28 cellular contexts compared by ENCODE assay signal in genomic region chr5:181255276-181255675, GRCh38. TPM values are rescaled to one million over a fixed set of nuclear protein-coding genes. Genes with fewer than 3 reads are reported as not detected.
A peak's percentile ranks its signal among the peaks of the same experiment; 100 is the strongest.
DNase-seq lines count a peak whose midpoint lies in the region; ATAC-seq and TF ChIP-seq lines count a peak whose summit lies in the region.
"Had no signal": no experiment of that assay in that cellular context is flagged by ENCODE, and none has a peak within 500 bp of the region (broad histone marks: within the 10 kb centered on the region; RNA-seq: fewer than 3 reads in every experiment).

No MANE protein-coding gene starts in this region.

- peaks cover 25% of the 10 kb centered on the region for H3K4me1 ChIP-seq in smooth muscle cell (ENCODE audit: low read depth)

- no peak for DNase-seq in activated T-cell treated with anti-CD3 and anti-CD28 coated beads, Interleukin-2, amount 50 U/mL, for 72 hours
- no peak for DNase-seq in activated T-cell treated with anti-CD3 and anti-CD28 coated beads for 4 hours
- no peak for DNase-seq in T-helper 17 cell
- DNase-seq in immature natural killer cell, result no peak
- DNase-seq in smooth muscle cell (lab: John Stamatoyannopoulos, UW; ENCODE audit: unreplicated experiment), result no peak
- DNase-seq in GM13976 (ENCODE audit: low spot score), result no peak
- no peak for DNase-seq in foreskin melanocyte
- DNase-seq in DMS 273 (lab: John Stamatoyannopoulos, UW; ENCODE audit: unreplicated experiment), result no peak
- DNase-seq: activated CD4-positive, CD25-positive, alpha-beta regulatory T cell treated with anti-CD3 and anti-CD28 coated beads, Interleukin-2, amount 50 U/mL, for 72 hours; activated naive CD4-positive, alpha-beta T cell; activated T-cell treated with anti-CD3 and anti-CD28 coated beads, Interleukin-2, amount 50 U/mL, for 4 hours; aorta; cortex of kidney; gastrocnemius medialis; hypothalamus; KBM-7; MM.1S; NCI-H1417 treated with DMSO at 0.1 percent for 48 hours; NCI-H2081 treated with DMSO at 0.1 percent for 48 hours; NCI-H82; sigmoid colon; T-helper 2 cell; thyroid gland had no signal

- H3K27ac Mint-ChIP-seq in activated T-cell treated with anti-CD3 and anti-CD28 coated beads, Interleukin-2, amount 50 U/mL, for 72 hours, result peak overlapping the region; percentile 68
- H3K27ac Mint-ChIP-seq in T-helper 17 cell, result peak overlapping the region; percentile 66
- H3K27ac Mint-ChIP-seq in immature natural killer cell, result peak overlapping the region in 4 of 6 donors; percentile 39 to 78 (median 76)
- H3K27ac Mint-ChIP-seq: stimulated activated naive CD8-positive, alpha-beta T cell treated with anti-CD3 and anti-CD28 coated beads, Interleukin-15, Interleukin-2, amounts not matched to agents 100 ng/mL and 50 ng/mL, for 24 hours had no signal

- no peaks in the 10 kb centered on the region for H3K9me3 ChIP-seq in T-helper 17 cell (ENCODE audit: control insufficient read depth, low read length, poor library complexity, severe bottlenecking)
- no peaks in the 10 kb centered on the region for H3K9me3 ChIP-seq in smooth muscle cell (replicated peaks; ENCODE audit: low read depth)
- H3K9me3 ChIP-seq: gastrocnemius medialis, neutrophil, prostate gland, sigmoid colon, thyroid gland had no signal

- no peak overlapping the region for H2AFZ ChIP-seq in smooth muscle cell (ENCODE audit: low read depth)

- no peaks in the 10 kb centered on the region for H3K9me3 Mint-ChIP-seq in activated T-cell treated with anti-CD3 and anti-CD28 coated beads, Interleukin-2, amount 50 U/mL, for 72 hours
- H3K9me3 Mint-ChIP-seq in immature natural killer cell, result no peaks in the 10 kb centered on the region
- H3K9me3 Mint-ChIP-seq: activated T-cell treated with anti-CD3 and anti-CD28 coated beads, Interleukin-2, amount 50 U/mL, for 4 hours; stimulated activated naive CD8-positive, alpha-beta T cell treated with anti-CD3 and anti-CD28 coated beads, Interleukin-15, Interleukin-2, amounts not matched to agents 100 ng/mL and 50 ng/mL, for 24 hours had no signal

- peaks cover 31% of the 10 kb centered on the region for H3F3A ChIP-seq in smooth muscle cell (ENCODE audit: low read depth)

- H4K20me1 ChIP-seq in smooth muscle cell (ENCODE audit: low read depth), result peaks cover 100% of the 10 kb centered on the region

- H3K4me1 Mint-ChIP-seq in activated T-cell treated with anti-CD3 and anti-CD28 coated beads, Interleukin-2, amount 50 U/mL, for 72 hours (ENCODE audit: low read depth), result peaks cover 88% of the 10 kb centered on the region
- H3K4me1 Mint-ChIP-seq in T-helper 17 cell, result peaks cover 56% of the 10 kb centered on the region
- H3K4me1 Mint-ChIP-seq in immature natural killer cell, result peaks cover 64 to 81% of the 10 kb centered on the region in 2 donors

- in situ Hi-C loops in GM13976 (cut with MboI; ENCODE audit: low sequenced_read_pairs, unreplicated experiment), result no loop called here

- peaks cover 100% of the 10 kb centered on the region for H3K79me2 ChIP-seq in smooth muscle cell (ENCODE audit: low read depth)

- no peak overlapping the region for H3K9ac ChIP-seq in smooth muscle cell (ENCODE audit: low read depth)

- WGBS in smooth muscle cell (ENCODE audit: low lambda C conversion rate), result 80% methylated on average over 1 of the region's 1 CpG

- no peaks in the 10 kb centered on the region for H3K36me3 ChIP-seq in smooth muscle cell (ENCODE audit: low read depth)
- H3K36me3 ChIP-seq: prostate gland, thyroid gland had no signal

- no peak overlapping the region for H3K4me3 ChIP-seq in smooth muscle cell
- H3K4me3 ChIP-seq: gastrocnemius medialis, prostate gland, sigmoid colon, thyroid gland had no signal

- H3K27me3 ChIP-seq in smooth muscle cell (ENCODE audit: low read depth), result no peaks in the 10 kb centered on the region
- H3K27me3 ChIP-seq: gastrocnemius medialis, neutrophil, sigmoid colon, thyroid gland had no signal

- peak overlapping the region; percentile 43 for H3K27ac ChIP-seq in smooth muscle cell (ENCODE audit: low read depth)
- H3K27ac ChIP-seq: neutrophil, prostate gland, sigmoid colon, thyroid gland had no signal

- TF ChIP-seq CTCF in smooth muscle cell (IDR thresholded peaks at IDR 0.05; ENCODE audit: borderline replicate concordance, insufficient read depth, poor library complexity, severe bottlenecking), result no peak
- TF ChIP-seq CTCF in GM13976 (IDR thresholded peaks at IDR 0.05; ENCODE audit: borderline replicate concordance, control extremely low read depth, extremely low read depth, insufficient read depth, missing control alignments), result no peak

- peak overlapping the region; percentile 6 for H3K4me2 ChIP-seq in smooth muscle cell

- no peak overlapping the region for H3K4me3 Mint-ChIP-seq in activated T-cell treated with anti-CD3 and anti-CD28 coated beads, Interleukin-2, amount 50 U/mL, for 72 hours
- H3K4me3 Mint-ChIP-seq in T-helper 17 cell, result no peak overlapping the region
- no peak overlapping the region for H3K4me3 Mint-ChIP-seq in immature natural killer cell
- H3K4me3 Mint-ChIP-seq: activated T-cell treated with anti-CD3 and anti-CD28 coated beads, Interleukin-2, amount 50 U/mL, for 4 hours; B cell had no signal

- no peaks in the 10 kb centered on the region for H3K27me3 Mint-ChIP-seq in activated T-cell treated with anti-CD3 and anti-CD28 coated beads, Interleukin-2, amount 50 U/mL, for 72 hours (ENCODE audit: low read depth)
- H3K27me3 Mint-ChIP-seq in T-helper 17 cell, result no peaks in the 10 kb centered on the region
- H3K27me3 Mint-ChIP-seq in immature natural killer cell (ENCODE audit: low read depth in 3 of 3), result peaks cover 0 to 6% (median 2%) of the 10 kb centered on the region in 3 donors
- H3K27me3 Mint-ChIP-seq: B cell; stimulated activated naive CD8-positive, alpha-beta T cell treated with anti-CD3 and anti-CD28 coated beads, Interleukin-15, Interleukin-2, amounts not matched to agents 100 ng/mL and 50 ng/mL, for 24 hours had no signal

- H3K36me3 Mint-ChIP-seq in activated T-cell treated with anti-CD3 and anti-CD28 coated beads, Interleukin-2, amount 50 U/mL, for 72 hours (ENCODE audit: insufficient read depth in 2 of 2), result peaks cover 6 to 14% of the 10 kb centered on the region in 2 donors
- H3K36me3 Mint-ChIP-seq in T-helper 17 cell (ENCODE audit: low read depth) (peaks cover 3% of the 10 kb centered on the region), immature natural killer cell (peaks cover 6 to 19% (median 9%) of the 10 kb centered on the region in 3 donors)

- no peak for ATAC-seq in activated T-cell treated with anti-CD3 and anti-CD28 coated beads, Interleukin-2, amount 50 U/mL, for 72 hours (replicated peaks in 1 of 2)
- no peak for ATAC-seq in T-helper 17 cell
- ATAC-seq: activated T-cell treated with anti-CD3 and anti-CD28 coated beads, Interleukin-2, amount 50 U/mL, for 4 hours; gastrocnemius medialis; HCT116 had no signal

RNA-seq across cellular contexts. Expression of gene TRIM52, which starts 5.7 kb away (rescaled TPM):
- 10 to 100 TPM; 19.2 to 22.7 TPM for total RNA-seq in activated T-cell treated with anti-CD3 and anti-CD28 coated beads, Interleukin-2, amount 50 U/mL, for 72 hours
- total RNA-seq in T-helper 17 cell (10 to 100 TPM; 32.2 to 34.6 TPM), smooth muscle cell (5.0 and 6.9 TPM in 2 replicates)
- polyA plus RNA-seq in immature natural killer cell (10 to 100 TPM; 16.0 to 42.6 (median 18.0) TPM), smooth muscle cell (3.2 and 4.8 TPM in 2 replicates)

RNA-seq across cellular contexts. Expression of gene RACK1, which starts 11.6 kb away (rescaled TPM):
- total RNA-seq in activated T-cell treated with anti-CD3 and anti-CD28 coated beads, Interleukin-2, amount 50 U/mL, for 72 hours, result 1,000 to 10,000 TPM; 3,606 to 3,662 TPM
- total RNA-seq in T-helper 17 cell (1,000 to 10,000 TPM; 2,138 to 2,163 TPM), smooth muscle cell (2,098 and 2,144 TPM in 2 replicates)
- polyA plus RNA-seq in immature natural killer cell (1,000 to 10,000 TPM; 1,093 to 1,304 (median 1,251) TPM), smooth muscle cell (617 and 686 TPM in 2 replicates)

RNA-seq across cellular contexts. Expression of gene TRIM41, which starts 32.2 kb away (rescaled TPM):
- 10 to 100 TPM; 42.1 to 52.1 TPM for total RNA-seq in activated T-cell treated with anti-CD3 and anti-CD28 coated beads, Interleukin-2, amount 50 U/mL, for 72 hours
- total RNA-seq in T-helper 17 cell, result 10 to 100 TPM; 23.4 to 29.6 TPM
- polyA plus RNA-seq in immature natural killer cell, result 1 to 10 TPM in 2 of 3 donors, under 1 TPM in 1; 0.80 to 2.3 (median 1.7) TPM
- total RNA-seq in smooth muscle cell, result 6.3 and 7.5 TPM in 2 replicates
- polyA plus RNA-seq in smooth muscle cell, result 2.4 and 2.6 TPM in 2 replicates

RNA-seq across cellular contexts. Expression of gene TRIM7, which starts 50.3 kb away (rescaled TPM):
- total RNA-seq in activated T-cell treated with anti-CD3 and anti-CD28 coated beads, Interleukin-2, amount 50 U/mL, for 72 hours, result 1 to 10 TPM; 2.4 to 2.9 TPM
- total RNA-seq in T-helper 17 cell (1 to 10 TPM; 2.2 to 3.5 TPM), smooth muscle cell (3.4 TPM in 1 of 2 replicates, not detected in the other)
- polyA plus RNA-seq in immature natural killer cell (under 1 TPM in 1 of 3 donors, not detected in 2; 0.50 TPM), smooth muscle cell (0.45 TPM in 1 of 2 replicates, not detected in the other)
